ENCODE assay signal across 8 cellular contexts in genomic region chr11:64340671-64341335, GRCh38. TPM values are rescaled to one million over a fixed set of nuclear protein-coding genes. Genes with fewer than 3 reads are reported as not detected.
DNase-seq lines count a peak whose midpoint lies in the region; ATAC-seq and TF ChIP-seq lines count a peak whose summit lies in the region.

No MANE protein-coding gene starts in this region.

- H4K20me1 ChIP-seq in Karpas-422 (ENCODE audit: insufficient read depth, low read depth, low read length) (peaks cover 23% of the 10 kb centered on the region; the same call in 1 of the 2 replicates), hepatocyte (ENCODE audit: insufficient read depth, poor library complexity, severe bottlenecking) (no peaks in the 10 kb centered on the region)

- H3K27me3 ChIP-seq in Karpas-422 (ENCODE audit: low read length), result no peaks in the 10 kb centered on the region
- H3K27me3 ChIP-seq in hepatocyte, result no peaks in the 10 kb centered on the region

- H3K9me2 ChIP-seq in Karpas-422 (replicated peaks; ENCODE audit: insufficient read depth, low read length) (no peaks in the 10 kb centered on the region), hepatocyte (replicated peaks; ENCODE audit: insufficient read depth) (no peaks in the 10 kb centered on the region)

- in situ Hi-C loops in GM18951 (cut with MboI; ENCODE audit: low sequenced_read_pairs, unreplicated experiment), result no loop called here

- peaks cover 47% of the 10 kb centered on the region for H3K4me1 ChIP-seq in Karpas-422 (ENCODE audit: low read length)
- no peaks in the 10 kb centered on the region for H3K4me1 ChIP-seq in hepatocyte (ENCODE audit: insufficient read depth)

- no peak for TF ChIP-seq CTCF in hepatocyte (IDR thresholded peaks at IDR 0.05; ENCODE audit: poor library complexity)

- DNase-seq in Karpas-422 (peak; percentile 93), activated T-cell treated with anti-CD3 and anti-CD28 coated beads for 48 hours (ENCODE audit: low read depth) (peak; percentile 74), hepatocyte (ENCODE audit: low spot score) (peak; percentile 34), NCI-H510A (lab: John Stamatoyannopoulos, UW) (no peak), NCI-H187 (lab: John Stamatoyannopoulos, UW) (no peak)
- DNase-seq in stimulated activated CD4-positive, alpha-beta T cell treated with anti-CD3 and anti-CD28 coated beads, TNF-alpha, amount 100 ng/mL, for 48 hours (ENCODE audit: low read depth in 3 of 3), result peak; percentile 66 to 80 (median 72)

- H3K4me3 ChIP-seq in Karpas-422 (ENCODE audit: low read length) (peak overlapping the region; percentile 79), hepatocyte (no peak overlapping the region)

- H3K36me3 ChIP-seq in Karpas-422 (ENCODE audit: insufficient read depth, low read length) (peaks cover 13% of the 10 kb centered on the region), hepatocyte (replicated peaks; ENCODE audit: insufficient read depth, low read depth) (no peaks in the 10 kb centered on the region)

- H3K9ac ChIP-seq in Karpas-422 (ENCODE audit: low read length), result peak overlapping the region; percentile 88

- H3K27ac ChIP-seq in Karpas-422 (ENCODE audit: low read length), result peak overlapping the region; percentile 90
- H3K27ac ChIP-seq in hepatocyte, result no peak overlapping the region

- H3K9me3 ChIP-seq in Karpas-422 (ENCODE audit: low read length) (no peaks in the 10 kb centered on the region), hepatocyte (ENCODE audit: low read depth) (no peaks in the 10 kb centered on the region)

- peaks cover 34% of the 10 kb centered on the region for H3K79me2 ChIP-seq in Karpas-422 (ENCODE audit: low read length)
- no peaks in the 10 kb centered on the region for H3K79me2 ChIP-seq in hepatocyte

- 42% methylated on average over 18 of the region's 33 CpGs for WGBS in hepatocyte (ENCODE audit: low lambda C conversion rate, missing lambda C conversion rate)

- H2AFZ ChIP-seq in Karpas-422 (ENCODE audit: low read length) (no peak overlapping the region), hepatocyte (no peak overlapping the region)

- H3K4me2 ChIP-seq in Karpas-422 (ENCODE audit: low read depth, low read length, poor library complexity, severe bottlenecking) (peak overlapping the region; percentile 90), hepatocyte (no peak overlapping the region)

- ATAC-seq in HG02970 (IDR thresholded peaks at IDR 0.05; ENCODE audit: low FRiP score, unreplicated experiment), result no peak

- peak; percentile 58 for TF ChIP-seq POLR2A in GM18951 (IDR thresholded peaks at IDR 0.05; ENCODE audit: extremely low read depth, insufficient read depth, insufficient read length)

RNA-seq across cellular contexts. Expression of gene CCDC88B, which starts 0.8 kb away (rescaled TPM):
- total RNA-seq in Karpas-422 (2014; rRNA removed; shearing (Covaris generic); ENCODE audit: low replicate concordance), result 34.9 and 88.2 TPM in 2 replicates
- 4.9 TPM in 2 replicates for total RNA-seq in hepatocyte
- 9.1 and 10.0 TPM in 2 replicates for polyA plus RNA-seq in hepatocyte

RNA-seq across cellular contexts. Expression of gene RPS6KA4, which starts 18.2 kb away (rescaled TPM):
- 17.1 and 38.4 TPM in 2 replicates for total RNA-seq in Karpas-422 (2014; rRNA removed; shearing (Covaris generic); ENCODE audit: low replicate concordance)
- 31.3 and 35.9 TPM in 2 replicates for total RNA-seq in hepatocyte
- polyA plus RNA-seq in hepatocyte, result 44.0 and 44.8 TPM in 2 replicates

RNA-seq across cellular contexts. Expression of gene PRDX5, which starts 22.9 kb away (rescaled TPM):
- total RNA-seq in Karpas-422 (2014; rRNA removed; shearing (Covaris generic); ENCODE audit: low replicate concordance), result 205 and 428 TPM in 2 replicates
- total RNA-seq in hepatocyte, result 261 and 267 TPM in 2 replicates
- 517 and 542 TPM in 2 replicates for polyA plus RNA-seq in hepatocyte

RNA-seq across cellular contexts. Expression of gene TRMT112, which starts 23.4 kb away (rescaled TPM):
- 363 and 557 TPM in 2 replicates for total RNA-seq in Karpas-422 (2014; rRNA removed; shearing (Covaris generic); ENCODE audit: low replicate concordance)
- 210 and 244 TPM in 2 replicates for total RNA-seq in hepatocyte
- polyA plus RNA-seq in hepatocyte, result 292 and 311 TPM in 2 replicates

RNA-seq across cellular contexts. Expression of gene ESRRA, which starts 35.5 kb away (rescaled TPM):
- total RNA-seq in Karpas-422 (2014; rRNA removed; shearing (Covaris generic); ENCODE audit: low replicate concordance), result 16.0 and 33.9 TPM in 2 replicates
- total RNA-seq in hepatocyte, result 52.1 and 62.0 TPM in 2 replicates
- polyA plus RNA-seq in hepatocyte, result 51.3 and 57.4 TPM in 2 replicates

Comparison
In these comparisons a context has a peak if more than half of its experiments do, and no peak if none do; other contexts are left out.
1. DNase-seq: peak in Karpas-422 (single experiment), activated T-cell treated with anti-CD3 and anti-CD28 coated beads for 48 hours (single experiment), hepatocyte (single experiment) and stimulated activated CD4-positive, alpha-beta T cell treated with anti-CD3 and anti-CD28 coated beads, TNF-alpha, amount 100 ng/mL, for 48 hours (3 of 3); none in NCI-H510A (single experiment) and NCI-H187 (0 of 2).